In the genomic region with DNA sequence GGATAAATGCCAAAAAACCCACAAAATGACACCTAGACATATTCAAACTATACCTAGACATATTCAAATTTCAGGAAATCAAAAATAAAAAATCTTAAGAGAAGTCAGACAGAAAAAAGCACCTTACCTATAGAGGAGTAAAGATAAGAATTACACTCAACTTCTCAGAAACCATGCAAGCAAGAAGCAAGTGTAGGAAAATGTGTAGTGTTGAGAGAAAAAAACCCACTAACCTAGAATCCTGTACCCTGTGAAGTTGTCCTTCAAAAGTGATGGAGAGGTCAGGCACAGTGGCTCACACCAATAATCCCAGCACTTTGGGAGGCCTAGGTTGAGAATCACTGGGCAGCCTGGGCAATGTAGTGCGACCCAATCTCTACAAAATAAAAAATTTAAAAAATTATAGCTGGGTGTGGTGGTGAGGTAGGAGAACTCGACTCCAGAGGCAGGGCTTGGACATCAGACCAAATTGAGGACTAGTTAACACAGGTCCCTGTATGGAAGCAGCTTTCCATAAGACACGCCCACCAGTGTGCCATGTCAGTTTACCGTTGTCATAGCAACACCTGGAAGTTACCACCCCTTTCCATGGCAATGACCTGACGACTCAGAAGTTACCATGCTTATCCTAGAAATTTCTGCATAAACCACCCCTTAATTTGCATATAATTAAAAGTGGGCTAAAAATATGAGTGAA, we compare ENCODE assay signal across 1 cellular context.
TF ChIP-seq lines count a peak whose summit lies in the region.

No MANE protein-coding gene starts in this region.

TF ChIP-seq in HCT116, 20 proteins besides CTCF, POLR2A, EP300 and RAD21:
- TF ChIP-seq ZFX (IDR thresholded peaks at IDR 0.05) = no peak
- TF ChIP-seq ELF1 (IDR thresholded peaks at IDR 0.05; ENCODE audit: borderline replicate concordance, low read depth) = no peak
- TF ChIP-seq, protein P1, sequence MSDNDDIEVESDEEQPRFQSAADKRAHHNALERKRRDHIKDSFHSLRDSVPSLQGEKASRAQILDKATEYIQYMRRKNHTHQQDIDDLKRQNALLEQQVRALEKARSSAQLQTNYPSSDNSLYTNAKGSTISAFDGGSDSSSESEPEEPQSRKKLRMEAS (IDR thresholded peaks at IDR 0.05) = no peak
- TF ChIP-seq TCF7L2 (IDR thresholded peaks at IDR 0.05; ENCODE audit: borderline replicate concordance, extremely low read depth, insufficient read depth, insufficient read length) = no peak
- no peak for TF ChIP-seq POLR2AphosphoS5 (IDR thresholded peaks at IDR 0.05; ENCODE audit: low read depth, low read length)
- no peak for TF ChIP-seq SRF (IDR thresholded peaks at IDR 0.05; ENCODE audit: low read depth)
- TF ChIP-seq, protein P2, sequence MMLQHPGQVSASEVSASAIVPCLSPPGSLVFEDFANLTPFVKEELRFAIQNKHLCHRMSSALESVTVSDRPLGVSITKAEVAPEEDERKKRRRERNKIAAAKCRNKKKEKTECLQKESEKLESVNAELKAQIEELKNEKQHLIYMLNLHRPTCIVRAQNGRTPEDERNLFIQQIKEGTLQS (IDR thresholded peaks at IDR 0.05) = no peak
- no peak for TF ChIP-seq EGR1 (IDR thresholded peaks at IDR 0.05; ENCODE audit: low read depth)
- no peak for TF ChIP-seq JUND (IDR thresholded peaks at IDR 0.05)
- no peak for TF ChIP-seq FOSL1 (IDR thresholded peaks at IDR 0.05; ENCODE audit: low read depth)
- no peak for TF ChIP-seq EZH2 (IDR thresholded peaks at IDR 0.05)
- no peak for TF ChIP-seq ZNF274 (IDR thresholded peaks at IDR 0.05; ENCODE audit: low read depth, low read length)
- TF ChIP-seq, protein P3, sequence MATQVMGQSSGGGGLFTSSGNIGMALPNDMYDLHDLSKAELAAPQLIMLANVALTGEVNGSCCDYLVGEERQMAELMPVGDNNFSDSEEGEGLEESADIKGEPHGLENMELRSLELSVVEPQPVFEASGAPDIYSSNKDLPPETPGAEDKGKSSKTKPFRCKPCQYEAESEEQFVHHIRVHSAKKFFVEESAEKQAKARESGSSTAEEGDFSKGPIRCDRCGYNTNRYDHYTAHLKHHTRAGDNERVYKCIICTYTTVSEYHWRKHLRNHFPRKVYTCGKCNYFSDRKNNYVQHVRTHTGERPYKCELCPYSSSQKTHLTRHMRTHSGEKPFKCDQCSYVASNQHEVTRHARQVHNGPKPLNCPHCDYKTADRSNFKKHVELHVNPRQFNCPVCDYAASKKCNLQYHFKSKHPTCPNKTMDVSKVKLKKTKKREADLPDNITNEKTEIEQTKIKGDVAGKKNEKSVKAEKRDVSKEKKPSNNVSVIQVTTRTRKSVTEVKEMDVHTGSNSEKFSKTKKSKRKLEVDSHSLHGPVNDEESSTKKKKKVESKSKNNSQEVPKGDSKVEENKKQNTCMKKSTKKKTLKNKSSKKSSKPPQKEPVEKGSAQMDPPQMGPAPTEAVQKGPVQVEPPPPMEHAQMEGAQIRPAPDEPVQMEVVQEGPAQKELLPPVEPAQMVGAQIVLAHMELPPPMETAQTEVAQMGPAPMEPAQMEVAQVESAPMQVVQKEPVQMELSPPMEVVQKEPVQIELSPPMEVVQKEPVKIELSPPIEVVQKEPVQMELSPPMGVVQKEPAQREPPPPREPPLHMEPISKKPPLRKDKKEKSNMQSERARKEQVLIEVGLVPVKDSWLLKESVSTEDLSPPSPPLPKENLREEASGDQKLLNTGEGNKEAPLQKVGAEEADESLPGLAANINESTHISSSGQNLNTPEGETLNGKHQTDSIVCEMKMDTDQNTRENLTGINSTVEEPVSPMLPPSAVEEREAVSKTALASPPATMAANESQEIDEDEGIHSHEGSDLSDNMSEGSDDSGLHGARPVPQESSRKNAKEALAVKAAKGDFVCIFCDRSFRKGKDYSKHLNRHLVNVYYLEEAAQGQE (IDR thresholded peaks at IDR 0.05; ENCODE audit: low read depth) = no peak
- TF ChIP-seq SIN3A (IDR thresholded peaks at IDR 0.05; ENCODE audit: low read depth) = no peak
- TF ChIP-seq, protein P4, sequence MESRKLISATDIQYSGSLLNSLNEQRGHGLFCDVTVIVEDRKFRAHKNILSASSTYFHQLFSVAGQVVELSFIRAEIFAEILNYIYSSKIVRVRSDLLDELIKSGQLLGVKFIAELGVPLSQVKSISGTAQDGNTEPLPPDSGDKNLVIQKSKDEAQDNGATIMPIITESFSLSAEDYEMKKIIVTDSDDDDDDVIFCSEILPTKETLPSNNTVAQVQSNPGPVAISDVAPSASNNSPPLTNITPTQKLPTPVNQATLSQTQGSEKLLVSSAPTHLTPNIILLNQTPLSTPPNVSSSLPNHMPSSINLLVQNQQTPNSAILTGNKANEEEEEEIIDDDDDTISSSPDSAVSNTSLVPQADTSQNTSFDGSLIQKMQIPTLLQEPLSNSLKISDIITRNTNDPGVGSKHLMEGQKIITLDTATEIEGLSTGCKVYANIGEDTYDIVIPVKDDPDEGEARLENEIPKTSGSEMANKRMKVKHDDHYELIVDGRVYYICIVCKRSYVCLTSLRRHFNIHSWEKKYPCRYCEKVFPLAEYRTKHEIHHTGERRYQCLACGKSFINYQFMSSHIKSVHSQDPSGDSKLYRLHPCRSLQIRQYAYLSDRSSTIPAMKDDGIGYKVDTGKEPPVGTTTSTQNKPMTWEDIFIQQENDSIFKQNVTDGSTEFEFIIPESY (IDR thresholded peaks at IDR 0.05; ENCODE audit: extremely low read depth, insufficient replicate concordance, low read length) = no peak
- TF ChIP-seq SP1 (IDR thresholded peaks at IDR 0.05; ENCODE audit: low read depth) = no peak
- TF ChIP-seq CEBPB (IDR thresholded peaks at IDR 0.05; ENCODE audit: low read depth) = no peak
- no peak for TF ChIP-seq YY1 (IDR thresholded peaks at IDR 0.05; ENCODE audit: extremely low read depth, insufficient replicate concordance, low read depth, low read length)
- TF ChIP-seq CBX3 (IDR thresholded peaks at IDR 0.05; ENCODE audit: low read depth) = no peak
